Comparison of ENCODE assay signal across 16 cellular contexts in genomic region chr5:72021651-72022357, GRCh38.
DNase-seq lines count a peak whose midpoint lies in the region; ATAC-seq, FAIRE-seq and TF ChIP-seq lines count a peak whose summit lies in the region.
"Had no signal": no experiment of that assay in that cellular context is flagged by ENCODE, and none has a peak within 500 bp of the region (broad histone marks: within the 10 kb centered on the region; RNA-seq: fewer than 3 reads in every experiment).

No MANE protein-coding gene starts in this region.

- 12% methylated on average over 8 of the region's 8 CpGs for WGBS in HepG2 (ENCODE audit: low lambda C conversion rate)

- in situ Hi-C loops in HepG2 (cut with HindIII; ENCODE audit: extremely low pct_ligation_motif_present, low pct_unique_long_range_greater_than_20kb), result loop anchor here (25.0 kb wide), 1 partner anchor 235 kb away; no protein-coding TSS in a partner anchor

- H2AFZ ChIP-seq in HepG2 (ENCODE audit: low read length), result no peak overlapping the region
- H2AFZ ChIP-seq: GM23338 had no signal

- CTCF ChIA-PET in HepG2 (lab: Yijun Ruan, JAX; ENCODE audit: low intra/inter-chr PET ratio, low total read pairs), result no interaction called here

- no peaks in the 10 kb centered on the region for H3K9me3 ChIP-seq in lower lobe of right lung
- H3K9me3 ChIP-seq in HepG2 (ENCODE audit: low read length), result no peaks in the 10 kb centered on the region

- intact Hi-C loops in lower lobe of right lung (cut with DNase I) (no loop called here), HepG2 (cut with micrococcal nuclease; ENCODE audit: unreplicated experiment) (no loop called here)

- H3K79me2 ChIP-seq in HepG2 (ENCODE audit: insufficient read depth, low read length), result no peaks in the 10 kb centered on the region

- no peak overlapping the region for H3K4me2 ChIP-seq in HepG2 (ENCODE audit: low read depth, low read length)
- H3K4me2 ChIP-seq: GM23338 had no signal

- H3K27me3 ChIP-seq in lower lobe of right lung (ENCODE audit: low read depth) (no peaks in the 10 kb centered on the region), HepG2 (ENCODE audit: control insufficient read depth in 1 of 2, insufficient read depth in 2 of 2, low read length in 2 of 2) (no peaks in the 10 kb centered on the region; a peak in 1 of 5 replicates)

- no TSS peak for BruUV-seq in HepG2 (replicated peaks; lab: Mats Ljungman, UMichigan)

- peak; percentile 67 for DNase-seq in DMS153 (lab: John Stamatoyannopoulos, UW)
- no peak for DNase-seq in DMS153 treated with DMSO at 0.1 percent for 48 hours (lab: John Stamatoyannopoulos, UW; ENCODE audit: unreplicated experiment)
- peak; percentile 47 for DNase-seq in NCI-H146 (lab: John Stamatoyannopoulos, UW)
- DNase-seq in NCI-H69 (lab: John Stamatoyannopoulos, UW), result peak; percentile 39
- DNase-seq in lower lobe of right lung, result peak; percentile 47
- DNase-seq in HepG2 (ENCODE audit: low spot score), result no peak
- no peak for DNase-seq in OCI-M1 (lab: John Stamatoyannopoulos, UW)
- no peak for DNase-seq in frontal cortex (ENCODE audit: low spot score in 2 of 2)
- DNase-seq: CD8-positive, alpha-beta T cell; COR-L47; DMS79; H7 had no signal

- no peaks in the 10 kb centered on the region for H4K20me1 ChIP-seq in HepG2 (ENCODE audit: insufficient read depth, low read length)

- H3K4me3 ChIP-seq in lower lobe of right lung, result no peak overlapping the region
- no peak overlapping the region for H3K4me3 ChIP-seq in HepG2 (replicated peaks in 1 of 3; ENCODE audit: insufficient read depth in 1 of 3, low read depth in 2 of 3, low read length in 3 of 3)
- H3K4me3 ChIP-seq: GM12878, GM23338 had no signal

- no peak for FAIRE-seq in HepG2 (lab: Jason Lieb, UNC)
- no peak for FAIRE-seq in frontal cortex (lab: Jason Lieb, UNC)
- FAIRE-seq: D721Med, GM12878 had no signal

- H3K27ac ChIP-seq in lower lobe of right lung (no peak overlapping the region), HepG2 (ENCODE audit: extremely low read length, insufficient read depth, low read length) (no peak overlapping the region)
- H3K27ac ChIP-seq: 22Rv1 had no signal

- TF ChIP-seq RAD21 in HepG2 (CRISPR knock-in tag; IDR thresholded peaks at IDR 0.05), result no peak

- TF ChIP-seq CTCF in lower lobe of right lung (IDR thresholded peaks at IDR 0.05) (no peak), HepG2 (CRISPR knock-in tag; IDR thresholded peaks at IDR 0.05) (no peak)

- H3K36me3 ChIP-seq in lower lobe of right lung (no peaks in the 10 kb centered on the region), HepG2 (replicated peaks in 1 of 2; ENCODE audit: control insufficient read depth in 1 of 2, insufficient read depth in 2 of 2, low read length in 2 of 2) (no peaks in the 10 kb centered on the region)

- H3K4me1 ChIP-seq in lower lobe of right lung (no peaks in the 10 kb centered on the region), HepG2 (ENCODE audit: insufficient read depth, low read length) (no peaks in the 10 kb centered on the region)

- TF ChIP-seq EP300 in HepG2 (IDR thresholded peaks at IDR 0.05; ENCODE audit: low read depth in 2 of 2, low read length in 2 of 2) (no peak), HepG2 (CRISPR knock-in tag; IDR thresholded peaks at IDR 0.05; ENCODE audit: borderline replicate concordance) (no peak)

- POLR2A ChIA-PET in HepG2 (lab: Yijun Ruan, JAX), result no interaction called here

- no peak for TF ChIP-seq POLR2A in HepG2 (IDR thresholded peaks at IDR 0.05; ENCODE audit: insufficient read depth in 1 of 2, low read depth in 2 of 2, low read length in 2 of 2)

- H3K9ac ChIP-seq in HepG2 (ENCODE audit: insufficient read depth, low read depth, low read length), result no peak overlapping the region

- ATAC-seq in lower lobe of right lung (peak in 1 of 2 donors; percentile 53), HepG2 (no peak)
- ATAC-seq: CD8-positive, alpha-beta T cell; GM12878 had no signal

TF ChIP-seq in HepG2, 621 proteins besides CTCF, POLR2A, EP300 and RAD21:
- TF ChIP-seq ZFY (CRISPR knock-in tag; IDR thresholded peaks at IDR 0.05) (no peak), ZNF136 (CRISPR knock-in tag; IDR thresholded peaks at IDR 0.05; ENCODE audit: low read depth) (no peak), ZBTB10 (CRISPR knock-in tag; IDR thresholded peaks at IDR 0.05; ENCODE audit: borderline replicate concordance) (no peak), SOX13 (IDR thresholded peaks at IDR 0.05) (no peak), SOX13 (CRISPR knock-in tag; conservative IDR thresholded peaks at IDR 0.05 in 1 of 2, IDR thresholded peaks at IDR 0.05 in 1 of 2) (no peak), ZNF333 (CRISPR knock-in tag; IDR thresholded peaks at IDR 0.05; ENCODE audit: borderline replicate concordance) (no peak), BATF2 (CRISPR knock-in tag; IDR thresholded peaks at IDR 0.05) (no peak), HMGXB4 (CRISPR knock-in tag; IDR thresholded peaks at IDR 0.05; ENCODE audit: borderline replicate concordance in 1 of 2, low read depth in 1 of 2) (no peak), PCBP2 (optimal IDR thresholded peaks at IDR 0.05; ENCODE audit: low read depth, low read length, poor library complexity, severe bottlenecking) (no peak), ATF7-NPFF (CRISPR knock-in tag; IDR thresholded peaks at IDR 0.05; ENCODE audit: low read depth) (no peak), HCFC1 (IDR thresholded peaks at IDR 0.05; ENCODE audit: low read depth, low read length) (no peak), TOE1 (CRISPR knock-in tag; IDR thresholded peaks at IDR 0.05) (no peak), ZNF10 (CRISPR knock-in tag; IDR thresholded peaks at IDR 0.05; ENCODE audit: borderline replicate concordance, low read depth) (no peak), ZFP1 (CRISPR knock-in tag; IDR thresholded peaks at IDR 0.05) (no peak), ZNF354B (CRISPR knock-in tag; IDR thresholded peaks at IDR 0.05) (no peak), ZNF670 (CRISPR knock-in tag; IDR thresholded peaks at IDR 0.05; ENCODE audit: borderline replicate concordance) (no peak), ZNF577 (CRISPR knock-in tag; IDR thresholded peaks at IDR 0.05; ENCODE audit: borderline replicate concordance, low read depth) (no peak), PLSCR1 (CRISPR knock-in tag; IDR thresholded peaks at IDR 0.05; ENCODE audit: borderline replicate concordance) (no peak), ZC3H13 (CRISPR knock-in tag; IDR thresholded peaks at IDR 0.05) (no peak)

Comparison
In these comparisons a context has a peak if more than half of its experiments do, and no peak if none do; other contexts are left out.
1. DNase-seq: peak in DMS153 (single experiment), NCI-H146 (single experiment), NCI-H69 (single experiment) and lower lobe of right lung (single experiment); none in DMS153 treated with DMSO at 0.1 percent for 48 hours (single experiment), HepG2 (single experiment), OCI-M1 (single experiment) and frontal cortex (0 of 2).